ENCODE assay signal across 38 cellular contexts in genomic region chr19:19056636-19057275, GRCh38.
"Had no signal": no experiment of that assay in that cellular context is flagged by ENCODE, and none has a peak within 500 bp of the region (broad histone marks: within the 10 kb centered on the region; RNA-seq: fewer than 3 reads in every experiment).

No MANE protein-coding gene starts in this region.

- FAIRE-seq: bronchial epithelial cell had no signal

- H3K4me1 ChIP-seq: ascending aorta had no signal

- DNase-seq: activated CD4-positive, alpha-beta memory T cell treated with anti-CD3 and anti-CD28 coated beads, Interleukin-2, amount 10 ng/mL, durations not matched to agents 7 days and 5 days; activated CD4-positive, alpha-beta T cell treated with anti-CD3 and anti-CD28 coated beads for 1 hour; activated CD4-positive, alpha-beta T cell treated with anti-CD3 and anti-CD28 coated beads for 36 hours; activated CD4-positive, alpha-beta T cell treated with anti-CD3 and anti-CD28 coated beads for 48 hours; activated CD4-positive, alpha-beta T cell treated with anti-CD3 and anti-CD28 coated beads, Interleukin-2, amount 10 ng/mL, durations not matched to agents 7 days and 5 days; activated CD4-positive, alpha-beta T cell treated with anti-CD3 and anti-CD28 coated beads, Interleukin-2, amount 50 U/mL, for 48 hours; activated CD4-positive, CD25-positive, alpha-beta regulatory T cell; activated CD8-positive, alpha-beta memory T cell treated with anti-CD3 and anti-CD28 coated beads for 24 hours; activated CD8-positive, alpha-beta memory T cell treated with anti-CD3 and anti-CD28 coated beads, Interleukin-2, amount 10 ng/mL, durations not matched to agents 7 days and 5 days; activated CD8-positive, alpha-beta memory T cell treated with anti-CD3 and anti-CD28 coated beads, Interleukin-2, amount 50 U/mL, for 48 hours; activated CD8-positive, alpha-beta T cell treated with anti-CD3 and anti-CD28 coated beads, Interleukin-2, amount 10 ng/mL, durations not matched to agents 7 days and 5 days; activated effector memory CD4-positive, alpha-beta T cell treated with Interleukin-2 at 50 U/mL for 16 hours; activated gamma-delta T cell; activated naive CD4-positive, alpha-beta T cell treated with anti-CD3 and anti-CD28 coated beads, Interleukin-2, amount 10 ng/mL, durations not matched to agents 7 days and 5 days; activated naive CD4-positive, alpha-beta T cell treated with Interleukin-2 at 50 U/mL for 16 hours; activated naive CD8-positive, alpha-beta T cell treated with anti-CD3 and anti-CD28 coated beads, Interleukin-2, amount 10 ng/mL, durations not matched to agents 7 days and 5 days; activated naive CD8-positive, alpha-beta T cell treated with anti-CD3 and anti-CD28 coated beads, Interleukin-2, amount 50 U/mL, for 24 hours; activated T-cell treated with anti-CD3 and anti-CD28 coated beads, Interleukin-2, amount 50 U/mL, for 24 hours; activated T-cell treated with anti-CD3 and anti-CD28 coated beads, Interleukin-2, amount 50 U/mL, for 48 hours; amygdala; anterior cingulate cortex; cerebellar nuclear complex; T-helper 1 cell; T-helper 2 cell; T-helper 9 cell; WERI-Rb-1 had no signal

- H3K27ac ChIP-seq: ascending aorta, cardiac muscle cell, WERI-Rb-1 had no signal

- H3K27ac Mint-ChIP-seq: activated CD4-positive, alpha-beta memory T cell treated with anti-CD3 and anti-CD28 coated beads, Interleukin-2, amount 10 ng/mL, durations not matched to agents 7 days and 5 days; activated CD4-positive, alpha-beta T cell treated with anti-CD3 and anti-CD28 coated beads for 36 hours; activated CD4-positive, alpha-beta T cell treated with anti-CD3 and anti-CD28 coated beads, Interleukin-2, amount 10 ng/mL, durations not matched to agents 7 days and 5 days; activated CD8-positive, alpha-beta memory T cell treated with anti-CD3 and anti-CD28 coated beads, Interleukin-2, amount 10 ng/mL, durations not matched to agents 7 days and 5 days; activated CD8-positive, alpha-beta T cell treated with anti-CD3 and anti-CD28 coated beads, Interleukin-2, amount 10 ng/mL, durations not matched to agents 7 days and 5 days; activated naive CD4-positive, alpha-beta T cell treated with anti-CD3 and anti-CD28 coated beads, Interleukin-2, amount 10 ng/mL, durations not matched to agents 7 days and 5 days; activated naive CD4-positive, alpha-beta T cell treated with anti-CD3 and anti-CD28 coated beads, Interleukin-2, amount 50 U/mL, for 24 hours; activated naive CD8-positive, alpha-beta T cell; activated naive CD8-positive, alpha-beta T cell treated with anti-CD3 and anti-CD28 coated beads, Interleukin-2, amount 10 ng/mL, durations not matched to agents 7 days and 5 days; activated naive CD8-positive, alpha-beta T cell treated with anti-CD3 and anti-CD28 coated beads, Interleukin-2, amount 50 U/mL, for 24 hours; activated T-cell treated with anti-CD3 and anti-CD28 coated beads, Interleukin-2, amount 50 U/mL, for 24 hours; activated T-helper 2 cell treated with anti-CD3 and anti-CD28 coated beads, Interferon-gamma antibody, Interleukin-2, Interleukin-4, amounts not matched to agents 10 μg/mL and 5 μg/mL and 100 μg/mL, durations not matched to agents 14 hours and 24 hours and 36 hours; brain; T-helper 1 cell treated with Interleukin-12 subunit alpha and Interleukin-12 subunit beta and Interleukin-4 antibody, amounts not matched to agents 30 μg/mL and 1 μg/mL, for 36 hours; T-helper 2 cell treated with Interferon-gamma antibody and Interleukin-4, amounts not matched to agents 5 μg/mL and 100 μg/mL, for 36 hours; WTC11 had no signal

- H3K36me3 Mint-ChIP-seq: activated CD8-positive, alpha-beta memory T cell treated with anti-CD3 and anti-CD28 coated beads, Interleukin-2, amount 10 ng/mL, durations not matched to agents 7 days and 5 days; activated naive CD4-positive, alpha-beta T cell treated with anti-CD3 and anti-CD28 coated beads, Interleukin-2, amount 50 U/mL, for 24 hours had no signal

- H3K9me3 Mint-ChIP-seq: activated CD4-positive, alpha-beta memory T cell treated with anti-CD3 and anti-CD28 coated beads, Interleukin-2, amount 10 ng/mL, durations not matched to agents 7 days and 5 days; activated CD4-positive, alpha-beta T cell treated with anti-CD3 and anti-CD28 coated beads, Interleukin-2, amount 10 ng/mL, durations not matched to agents 7 days and 5 days; activated naive CD4-positive, alpha-beta T cell treated with anti-CD3 and anti-CD28 coated beads, Interleukin-2, amount 10 ng/mL, durations not matched to agents 7 days and 5 days; activated naive CD4-positive, alpha-beta T cell treated with anti-CD3 and anti-CD28 coated beads, Interleukin-2, amount 50 U/mL, for 24 hours; activated naive CD8-positive, alpha-beta T cell treated with anti-CD3 and anti-CD28 coated beads, Interleukin-2, amount 10 ng/mL, durations not matched to agents 7 days and 5 days; activated naive CD8-positive, alpha-beta T cell treated with anti-CD3 and anti-CD28 coated beads, Interleukin-2, amount 50 U/mL, for 24 hours; activated T-cell treated with anti-CD3 and anti-CD28 coated beads, Interleukin-2, amount 50 U/mL, for 24 hours; activated T-helper 2 cell treated with anti-CD3 and anti-CD28 coated beads, Interferon-gamma antibody, Interleukin-2, Interleukin-4, amounts not matched to agents 10 μg/mL and 5 μg/mL and 100 μg/mL, durations not matched to agents 14 hours and 24 hours and 36 hours; brain; central memory CD8-positive, alpha-beta T cell; T-helper 1 cell treated with Interleukin-12 subunit alpha and Interleukin-12 subunit beta and Interleukin-4 antibody, amounts not matched to agents 30 μg/mL and 1 μg/mL, for 36 hours; T-helper 2 cell treated with Interferon-gamma antibody and Interleukin-4, amounts not matched to agents 5 μg/mL and 100 μg/mL, for 36 hours; WTC11 had no signal

- H3K4me3 Mint-ChIP-seq: activated CD4-positive, alpha-beta memory T cell treated with anti-CD3 and anti-CD28 coated beads, Interleukin-2, amount 10 ng/mL, durations not matched to agents 7 days and 5 days; activated CD4-positive, alpha-beta T cell treated with anti-CD3 and anti-CD28 coated beads for 36 hours; activated CD4-positive, alpha-beta T cell treated with anti-CD3 and anti-CD28 coated beads, Interleukin-2, amount 10 ng/mL, durations not matched to agents 7 days and 5 days; activated CD8-positive, alpha-beta memory T cell treated with anti-CD3 and anti-CD28 coated beads, Interleukin-2, amount 10 ng/mL, durations not matched to agents 7 days and 5 days; activated CD8-positive, alpha-beta T cell treated with anti-CD3 and anti-CD28 coated beads, Interleukin-2, amount 10 ng/mL, durations not matched to agents 7 days and 5 days; activated naive CD4-positive, alpha-beta T cell treated with anti-CD3 and anti-CD28 coated beads, Interleukin-2, amount 10 ng/mL, durations not matched to agents 7 days and 5 days; activated naive CD4-positive, alpha-beta T cell treated with anti-CD3 and anti-CD28 coated beads, Interleukin-2, amount 50 U/mL, for 24 hours; activated naive CD8-positive, alpha-beta T cell; activated naive CD8-positive, alpha-beta T cell treated with anti-CD3 and anti-CD28 coated beads, Interleukin-2, amount 10 ng/mL, durations not matched to agents 7 days and 5 days; activated naive CD8-positive, alpha-beta T cell treated with anti-CD3 and anti-CD28 coated beads, Interleukin-2, amount 50 U/mL, for 24 hours; activated T-cell treated with anti-CD3 and anti-CD28 coated beads, Interleukin-2, amount 50 U/mL, for 24 hours; brain; central memory CD8-positive, alpha-beta T cell; T-helper 1 cell treated with Interleukin-12 subunit alpha and Interleukin-12 subunit beta and Interleukin-4 antibody, amounts not matched to agents 30 μg/mL and 1 μg/mL, for 36 hours; T-helper 2 cell treated with Interferon-gamma antibody and Interleukin-4, amounts not matched to agents 5 μg/mL and 100 μg/mL, for 36 hours; WTC11 had no signal

- ATAC-seq: activated CD4-positive, alpha-beta T cell treated with anti-CD3 and anti-CD28 coated beads for 36 hours; activated CD4-positive, CD25-positive, alpha-beta regulatory T cell treated with anti-CD3 and anti-CD28 coated beads, Interleukin-2, amount 50 U/mL, for 24 hours; activated CD8-positive, alpha-beta memory T cell treated with anti-CD3 and anti-CD28 coated beads, Interleukin-2, amount 10 ng/mL, durations not matched to agents 7 days and 5 days; activated CD8-positive, alpha-beta T cell treated with anti-CD3 and anti-CD28 coated beads, Interleukin-2, amount 10 ng/mL, durations not matched to agents 7 days and 5 days; activated naive CD8-positive, alpha-beta T cell treated with anti-CD3 and anti-CD28 coated beads, Interleukin-2, amount 50 U/mL, for 24 hours; WTC11 had no signal

- H3K27me3 Mint-ChIP-seq: activated CD4-positive, alpha-beta memory T cell treated with anti-CD3 and anti-CD28 coated beads, Interleukin-2, amount 10 ng/mL, durations not matched to agents 7 days and 5 days; activated CD4-positive, alpha-beta T cell treated with anti-CD3 and anti-CD28 coated beads for 36 hours; activated CD4-positive, alpha-beta T cell treated with anti-CD3 and anti-CD28 coated beads, Interleukin-2, amount 10 ng/mL, durations not matched to agents 7 days and 5 days; activated CD8-positive, alpha-beta memory T cell treated with anti-CD3 and anti-CD28 coated beads, Interleukin-2, amount 10 ng/mL, durations not matched to agents 7 days and 5 days; activated naive CD4-positive, alpha-beta T cell treated with anti-CD3 and anti-CD28 coated beads, Interleukin-2, amount 10 ng/mL, durations not matched to agents 7 days and 5 days; activated naive CD4-positive, alpha-beta T cell treated with anti-CD3 and anti-CD28 coated beads, Interleukin-2, amount 50 U/mL, for 24 hours; activated naive CD8-positive, alpha-beta T cell; activated naive CD8-positive, alpha-beta T cell treated with anti-CD3 and anti-CD28 coated beads, Interleukin-2, amount 10 ng/mL, durations not matched to agents 7 days and 5 days; activated naive CD8-positive, alpha-beta T cell treated with anti-CD3 and anti-CD28 coated beads, Interleukin-2, amount 50 U/mL, for 24 hours; activated T-cell treated with anti-CD3 and anti-CD28 coated beads, Interleukin-2, amount 50 U/mL, for 24 hours; brain; central memory CD8-positive, alpha-beta T cell had no signal

- H3K27me3 ChIP-seq: ascending aorta, cardiac muscle cell had no signal

- H3K4me3 ChIP-seq: ascending aorta, cardiac muscle cell had no signal

- H3K9me3 ChIP-seq: ascending aorta had no signal

- H3K4me1 Mint-ChIP-seq: activated CD4-positive, alpha-beta memory T cell treated with anti-CD3 and anti-CD28 coated beads, Interleukin-2, amount 10 ng/mL, durations not matched to agents 7 days and 5 days; activated CD4-positive, alpha-beta T cell treated with anti-CD3 and anti-CD28 coated beads, Interleukin-2, amount 10 ng/mL, durations not matched to agents 7 days and 5 days; activated CD8-positive, alpha-beta memory T cell treated with anti-CD3 and anti-CD28 coated beads, Interleukin-2, amount 10 ng/mL, durations not matched to agents 7 days and 5 days; activated naive CD4-positive, alpha-beta T cell treated with anti-CD3 and anti-CD28 coated beads, Interleukin-2, amount 10 ng/mL, durations not matched to agents 7 days and 5 days; activated naive CD4-positive, alpha-beta T cell treated with anti-CD3 and anti-CD28 coated beads, Interleukin-2, amount 50 U/mL, for 24 hours; activated naive CD8-positive, alpha-beta T cell treated with anti-CD3 and anti-CD28 coated beads, Interleukin-2, amount 10 ng/mL, durations not matched to agents 7 days and 5 days; brain; central memory CD8-positive, alpha-beta T cell; WTC11 had no signal
